Comparison of ENCODE assay signal across 8 cellular contexts in genomic region chr3:46848271-46849097, GRCh38. TPM values are rescaled to one million over a fixed set of nuclear protein-coding genes. Genes with fewer than 3 reads are reported as not detected.
DNase-seq lines count a peak whose midpoint lies in the region; ATAC-seq and TF ChIP-seq lines count a peak whose summit lies in the region.

No MANE protein-coding gene starts in this region.

- H3K36me3 ChIP-seq in heart left ventricle (peaks cover 0 to 4% (median 0%) of the 10 kb centered on the region in 9 donors), tibial nerve (no peaks in the 10 kb centered on the region), esophagus squamous epithelium (no peaks in the 10 kb centered on the region)

- TF ChIP-seq CTCF in heart left ventricle (IDR thresholded peaks at IDR 0.05), result peak; percentile 19 to 58 (median 35)
- peak in 2 of 5 experiments; percentile 17 to 35 for TF ChIP-seq CTCF in tibial nerve (IDR thresholded peaks at IDR 0.05)
- TF ChIP-seq CTCF in esophagus squamous epithelium (IDR thresholded peaks at IDR 0.05), result peak in 3 of 6 experiments; percentile 18 to 44 (median 27)

- 41 to 50% (median 42%) methylated on average over 12 to 14 of the region's 14 CpGs for WGBS in heart left ventricle, 4 donors
- WGBS in tibial nerve, 2 donors, result 60 to 67% methylated on average over 14 of the region's 14 CpGs
- 74 to 77% methylated on average over 8 to 10 of the region's 14 CpGs for WGBS in esophagus squamous epithelium, 2 donors

- no peak overlapping the region for H3K4me3 ChIP-seq in heart left ventricle
- no peak overlapping the region for H3K4me3 ChIP-seq in tibial nerve
- no peak overlapping the region for H3K4me3 ChIP-seq in esophagus squamous epithelium

- H3K9me3 ChIP-seq in heart left ventricle (peaks cover 0 to 3% (median 0%) of the 10 kb centered on the region in 12 donors), tibial nerve (peaks cover 0 to under 1% (median 0%) of the 10 kb centered on the region in 4 donors), esophagus squamous epithelium (no peaks in the 10 kb centered on the region)

- TF ChIP-seq POLR2A in heart left ventricle (IDR thresholded peaks at IDR 0.05), result no peak
- TF ChIP-seq POLR2A in tibial nerve (IDR thresholded peaks at IDR 0.05), result no peak
- no peak for TF ChIP-seq POLR2A in esophagus squamous epithelium (IDR thresholded peaks at IDR 0.05)

- intact Hi-C loops in heart left ventricle (cut with DNase I) (loop anchor here in 3 of 10 donors (5.0 to 10.0 kb wide), 2 partner anchors 141 to 144 kb away; partner anchors contain the start of gene TMIE (in 1 of the 3)), esophagus squamous epithelium (cut with DNase I) (no loop called here)

- TF ChIP-seq EP300 in tibial nerve (IDR thresholded peaks at IDR 0.05), result no peak

- H3K27ac ChIP-seq in heart left ventricle (peak overlapping the region in 6 of 12 donors; percentile 9 to 78 (median 45)), tibial nerve (peak overlapping the region in 1 of 4 donors; percentile 88), esophagus squamous epithelium (no peak overlapping the region)

- peak in 3 of 4 donors; percentile 0 to 8 (median 1) for ATAC-seq in heart left ventricle

- H3K27me3 ChIP-seq in heart left ventricle (no peaks in the 10 kb centered on the region), tibial nerve (no peaks in the 10 kb centered on the region), esophagus squamous epithelium (peaks cover 0 to 4% (median 0%) of the 10 kb centered on the region in 4 donors)

- DNase-seq in activated naive CD4-positive, alpha-beta T cell treated with Interleukin-2 at 50 U/mL for 16 hours, result peak; percentile 34
- DNase-seq in activated naive CD4-positive, alpha-beta T cell (lab: John Stamatoyannopoulos, UW), result no peak
- peak; percentile 73 for DNase-seq in activated CD4-positive, alpha-beta T cell treated with anti-CD3 and anti-CD28 coated beads for 48 hours
- DNase-seq in heart left ventricle (peak; percentile 39 to 79 (median 66)), tibial nerve (ENCODE audit: low spot score in 2 of 2) (no peak), GM19238 (ENCODE audit: insufficient read length, low spot score) (no peak), esophagus squamous epithelium (lab: John Stamatoyannopoulos, UW) (no peak)
- DNase-seq in stimulated activated CD8-positive, alpha-beta memory T cell treated with anti-CD3 and anti-CD28 coated beads, Interleukin-2, amount 100 ng/mL, for 48 hours (ENCODE audit: low read depth in 2 of 2), result peak; percentile 36 to 40

- H3K4me1 ChIP-seq in heart left ventricle, result peaks cover 0 to 50% (median 31%) of the 10 kb centered on the region in 12 donors
- peaks cover 0 to 44% (median 11%) of the 10 kb centered on the region in 4 donors for H3K4me1 ChIP-seq in tibial nerve
- H3K4me1 ChIP-seq in esophagus squamous epithelium, result peaks cover 12 to 24% (median 15%) of the 10 kb centered on the region in 3 donors

RNA-seq across cellular contexts. Expression of gene MYL3, which starts 14.8 kb away (rescaled TPM):
- total RNA-seq in heart left ventricle, result over 10,000 TPM in 1 of 9 donors, 1,000 to 10,000 TPM in 8; 4,961 to 10,676 (median 6,839) TPM
- polyA plus RNA-seq in heart left ventricle, result over 10,000 TPM in 1 of 2 donors, 1,000 to 10,000 TPM in 1; 5,594 to 12,544 TPM
- total RNA-seq in tibial nerve, result 10 to 100 TPM in 1 of 4 donors, 1 to 10 TPM in 3; 5.4 to 17.1 (median 8.6) TPM
- 1 to 10 TPM in 1 of 4 donors, under 1 TPM in 1, not detected in 2; 0.38 to 1.1 TPM for total RNA-seq in esophagus squamous epithelium

RNA-seq across cellular contexts. Expression of gene PTH1R, which starts 29.0 kb away (rescaled TPM):
- total RNA-seq in heart left ventricle (10 to 100 TPM in 2 of 9 donors, 1 to 10 TPM in 7; 2.1 to 15.6 (median 6.0) TPM), tibial nerve (10 to 100 TPM in 3 of 4 donors, 1 to 10 TPM in 1; 8.1 to 14.3 (median 13.6) TPM), esophagus squamous epithelium (1 to 10 TPM in 3 of 4 donors, under 1 TPM in 1; 0.40 to 1.9 (median 1.5) TPM)
- 10 to 100 TPM in 1 of 2 donors, 1 to 10 TPM in 1; 6.5 to 23.4 TPM for polyA plus RNA-seq in heart left ventricle

Comparison
In these comparisons a context has a peak if more than half of its experiments do, and no peak if none do; other contexts are left out.
1. DNase-seq: peak in activated naive CD4-positive, alpha-beta T cell treated with Interleukin-2 at 50 U/mL for 16 hours (single experiment), activated CD4-positive, alpha-beta T cell treated with anti-CD3 and anti-CD28 coated beads for 48 hours (single experiment), heart left ventricle (5 of 5) and stimulated activated CD8-positive, alpha-beta memory T cell treated with anti-CD3 and anti-CD28 coated beads, Interleukin-2, amount 100 ng/mL, for 48 hours (2 of 2); none in activated naive CD4-positive, alpha-beta T cell (0 of 4), tibial nerve (0 of 2), GM19238 (single experiment) and esophagus squamous epithelium (single experiment).
2. RNA of gene MYL3, which starts 14.8 kb away (total RNA-seq): 4,961 to 10,676 TPM in heart left ventricle; 5.4 to 17.1 TPM in tibial nerve and 0.38 to 1.1 TPM in esophagus squamous epithelium; every median in the first group is over 100 times any median in the second.